9 cellular contexts compared by ENCODE assay signal in the genomic region with DNA sequence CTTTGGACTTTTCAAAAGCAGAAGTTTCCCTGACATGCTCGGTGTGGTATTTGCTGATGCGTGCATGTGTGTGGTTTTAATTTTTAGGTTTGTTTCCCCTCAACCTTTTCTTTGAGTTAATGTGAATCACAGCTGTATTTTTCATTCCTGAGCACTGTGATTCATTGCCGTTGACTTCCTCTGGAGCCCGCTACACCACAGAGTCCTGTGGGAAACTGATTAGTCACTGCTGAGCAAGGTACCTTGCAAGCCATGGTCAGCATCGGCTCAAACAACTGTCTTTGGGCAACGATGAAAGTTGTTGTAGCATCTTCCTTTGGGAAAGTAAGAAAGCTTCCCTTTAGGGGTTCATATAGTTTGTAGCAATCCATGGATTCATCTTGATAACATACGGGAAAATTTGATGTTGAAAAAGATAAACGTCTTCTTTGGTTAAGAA. TPM values are rescaled to one million over a fixed set of nuclear protein-coding genes. Genes with fewer than 3 reads are reported as not detected.
DNase-seq lines count a peak whose midpoint lies in the region; ATAC-seq and TF ChIP-seq lines count a peak whose summit lies in the region.
"Had no signal": no experiment of that assay in that cellular context is flagged by ENCODE, and none has a peak within 500 bp of the region (broad histone marks: within the 10 kb centered on the region; RNA-seq: fewer than 3 reads in every experiment).

No MANE protein-coding gene starts in this region.

- H3K27me3 Mint-ChIP-seq in CD8-positive, alpha-beta memory T cell: peaks cover 1 to 11% of the 10 kb centered on the region in 2 donors

- no peak overlapping the region for H3K27ac Mint-ChIP-seq in CD8-positive, alpha-beta memory T cell

- H3K27me3 ChIP-seq in HUES48 (ENCODE audit: control insufficient read depth, insufficient read depth, low read length): no peaks in the 10 kb centered on the region
- H3K27me3 ChIP-seq in lower lobe of right lung (ENCODE audit: low read depth): no peaks in the 10 kb centered on the region
- no peaks in the 10 kb centered on the region for H3K27me3 ChIP-seq in CD8-positive, alpha-beta memory T cell (ENCODE audit: insufficient read depth, low read length, poor library complexity, severe bottlenecking)

- H3K4me1 ChIP-seq in HUES48 (ENCODE audit: control insufficient read depth, insufficient read depth, low read length) (peaks cover 6% of the 10 kb centered on the region; the same call in 1 of the 2 replicates), lower lobe of right lung (peaks cover 39% of the 10 kb centered on the region)
- no peaks in the 10 kb centered on the region for H3K4me1 ChIP-seq in CD8-positive, alpha-beta memory T cell (ENCODE audit: insufficient read depth, low read length)

- peaks cover 0 to 6% (median 0%) of the 10 kb centered on the region in 3 donors for H3K4me1 Mint-ChIP-seq in CD8-positive, alpha-beta memory T cell

- no peaks in the 10 kb centered on the region for H3K9me3 ChIP-seq in HUES48 (ENCODE audit: control insufficient read depth, insufficient read depth, low read length)
- H3K9me3 ChIP-seq in lower lobe of right lung: peaks cover 5% of the 10 kb centered on the region
- H3K9me3 ChIP-seq in CD8-positive, alpha-beta memory T cell (ENCODE audit: low read length): no peaks in the 10 kb centered on the region

- peak overlapping the region; percentile 72 for H3K27ac ChIP-seq in HUES48 (ENCODE audit: low read depth, low read length)
- H3K27ac ChIP-seq in lower lobe of right lung: peak overlapping the region; percentile 5
- H3K27ac ChIP-seq in CD8-positive, alpha-beta memory T cell (ENCODE audit: low read depth, low read length): no peak overlapping the region
- H3K27ac ChIP-seq: VCaP had no signal

- intact Hi-C loops in lower lobe of right lung (cut with DNase I): no loop called here

- no peaks in the 10 kb centered on the region for H3K36me3 Mint-ChIP-seq in CD8-positive, alpha-beta memory T cell

- TF ChIP-seq CTCF in cardiac fibroblast (IDR thresholded peaks at IDR 0.05; ENCODE audit: low read depth, low read length) (no peak), lower lobe of right lung (IDR thresholded peaks at IDR 0.05) (peak; percentile 7)

- H3K9me3 Mint-ChIP-seq in CD8-positive, alpha-beta memory T cell: peaks cover 0 to 7% (median 5%) of the 10 kb centered on the region in 5 donors

- DNase-seq in AG08395 (ENCODE audit: low spot score) (peak; percentile 92), cardiac fibroblast (ENCODE audit: low read depth in 2 of 2) (peak; percentile 92 to 100), lower lobe of right lung (no peak), DMS 273 (lab: John Stamatoyannopoulos, UW; ENCODE audit: unreplicated experiment) (no peak), cerebellum (ENCODE audit: low spot score) (no peak)
- DNase-seq in CD8-positive, alpha-beta memory T cell: no peak

- H3K36me3 ChIP-seq in HUES48 (ENCODE audit: control insufficient read depth, insufficient read depth, low read length): no peaks in the 10 kb centered on the region
- no peaks in the 10 kb centered on the region for H3K36me3 ChIP-seq in lower lobe of right lung
- no peaks in the 10 kb centered on the region for H3K36me3 ChIP-seq in CD8-positive, alpha-beta memory T cell (ENCODE audit: insufficient read depth, low read length)

- ATAC-seq in lower lobe of right lung (peak; percentile 61 to 72), HG02642 (IDR thresholded peaks at IDR 0.05; ENCODE audit: poor library complexity, unreplicated experiment) (no peak)

- no peak overlapping the region for H3K9ac ChIP-seq in HUES48 (ENCODE audit: low read depth, low read length)

- no peak overlapping the region for H3K4me3 ChIP-seq in HUES48 (ENCODE audit: low read depth, low read length)
- H3K4me3 ChIP-seq in cardiac fibroblast (replicated peaks in 1 of 2; ENCODE audit: low read depth in 2 of 2, low read length in 2 of 2): no peak overlapping the region
- no peak overlapping the region for H3K4me3 ChIP-seq in lower lobe of right lung
- H3K4me3 ChIP-seq in CD8-positive, alpha-beta memory T cell (ENCODE audit: low read length): no peak overlapping the region

- CTCF ChIA-PET in CD8-positive, alpha-beta memory T cell (lab: Charles Lee): no interaction called here

- H3K4me3 Mint-ChIP-seq in CD8-positive, alpha-beta memory T cell: no peak overlapping the region

- POLR2A ChIA-PET in CD8-positive, alpha-beta memory T cell (lab: Charles Lee): no interaction called here

RNA-seq across cellular contexts. Expression of gene RIN2, which starts 57.5 kb away (rescaled TPM):
- total RNA-seq in lower lobe of right lung: 101 TPM
- 37.4 TPM for total RNA-seq in cerebellum
- under 1 TPM; 0.37 to 0.49 TPM for total RNA-seq in CD8-positive, alpha-beta memory T cell
- not detected for polyA plus RNA-seq in CD8-positive, alpha-beta memory T cell

Comparison
In these comparisons a context has a peak if more than half of its experiments do, and no peak if none do; other contexts are left out.
1. DNase-seq: peak in AG08395 (single experiment) and cardiac fibroblast (2 of 2); none in lower lobe of right lung (single experiment), DMS 273 (single experiment), cerebellum (single experiment) and CD8-positive, alpha-beta memory T cell (0 of 5).
2. RNA of gene RIN2, which starts 57.5 kb away (total RNA-seq): 101 TPM in lower lobe of right lung (single experiment) and 37.4 TPM in cerebellum (single experiment); 0.37 to 0.49 TPM in CD8-positive, alpha-beta memory T cell; every median in the first group is over 10 times any median in the second.